31 cellular contexts compared by ENCODE assay signal in genomic region chr18:78920436-78921138, GRCh38. TPM values are rescaled to one million over a fixed set of nuclear protein-coding genes. Genes with fewer than 3 reads are reported as not detected.
"Had no signal": no experiment of that assay in that cellular context is flagged by ENCODE, and none has a peak within 500 bp of the region (broad histone marks: within the 10 kb centered on the region; RNA-seq: fewer than 3 reads in every experiment).

No MANE protein-coding gene starts in this region.

- ATAC-seq: effector memory CD8-positive, alpha-beta T cell; heart right ventricle; left lung; mucosa of descending colon; natural killer cell treated with Interleukin-12 subunit alpha and Interleukin-12 subunit beta and Interleukin-15 and Interleukin-18, amount 100 ng/mL, for 72 hours; stimulated activated memory B cell treated with anti-CD40 and anti-IgM and Interleukin-4, amounts not matched to agents 10 μg/mL and 1 μg/mL and 100 μg/mL, for 72 hours had no signal

- H3K4me1 ChIP-seq: esophagus squamous epithelium, heart right ventricle, left lung, prostate gland, right atrium auricular region, spleen, tibial nerve, upper lobe of left lung, uterus had no signal

- H3K9me3 ChIP-seq: esophagus squamous epithelium, heart right ventricle, left lung, mucosa of descending colon, prostate gland, right atrium auricular region, thoracic aorta, upper lobe of left lung, uterus had no signal

- H3K9me3 Mint-ChIP-seq: natural killer cell treated with Interleukin-12 subunit alpha and Interleukin-12 subunit beta and Interleukin-15 and Interleukin-18, amount 100 ng/mL, for 72 hours had no signal

- H3K36me3 ChIP-seq: esophagus squamous epithelium, heart right ventricle, left lung, prostate gland, right atrium auricular region, spleen, thoracic aorta, tibial nerve, upper lobe of left lung, uterus had no signal

- H3K36me3 Mint-ChIP-seq: mesothelial cell of epicardium; natural killer cell treated with Interleukin-12 subunit alpha and Interleukin-12 subunit beta and Interleukin-15 and Interleukin-18, amount 100 ng/mL, for 72 hours; stimulated activated memory B cell treated with anti-CD40 and anti-IgM and Interleukin-4, amounts not matched to agents 10 μg/mL and 1 μg/mL and 100 μg/mL, for 72 hours had no signal

- H3K4me1 Mint-ChIP-seq: mesothelial cell of epicardium; naive B cell; neural crest cell; stimulated activated memory B cell treated with anti-CD40 and anti-IgM and Interleukin-4, amounts not matched to agents 10 μg/mL and 1 μg/mL and 100 μg/mL, for 72 hours had no signal

- H3K27ac ChIP-seq: esophagus squamous epithelium, heart right ventricle, left lung, prostate gland, right atrium auricular region, skin epidermis, spleen, thoracic aorta, tibial nerve, upper lobe of left lung, uterus had no signal

- H3K27me3 ChIP-seq: right atrium auricular region, tibial nerve, upper lobe of left lung, uterus had no signal

- H3K4me3 ChIP-seq: esophagus squamous epithelium, heart right ventricle, left lung, mucosa of descending colon, prostate gland, right atrium auricular region, skin epidermis, spleen, thoracic aorta, tibial nerve, upper lobe of left lung, uterus had no signal

- FAIRE-seq: endometrium had no signal

- H3K4me3 Mint-ChIP-seq: effector memory CD8-positive, alpha-beta T cell; mesothelial cell of epicardium; naive B cell; natural killer cell treated with Interleukin-12 subunit alpha and Interleukin-12 subunit beta and Interleukin-15 and Interleukin-18, amount 100 ng/mL, for 72 hours; neural crest cell; stimulated activated memory B cell treated with anti-CD40 and anti-IgM and Interleukin-4, amounts not matched to agents 10 μg/mL and 1 μg/mL and 100 μg/mL, for 72 hours; stimulated activated naive CD8-positive, alpha-beta T cell treated with anti-CD3 and anti-CD28 coated beads, Interleukin-15, Interleukin-2, amounts not matched to agents 100 ng/mL and 50 ng/mL, for 24 hours had no signal

- DNase-seq: cortex of kidney; effector memory CD8-positive, alpha-beta T cell; erythroblast; esophagus squamous epithelium; foreskin melanocyte; glutamatergic neuron; heart right ventricle; hippocampal formation; islet precursor cell; left lung; mesenchymal stem cell; mucosa of descending colon; naive B cell; spleen; stimulated activated CD4-positive, alpha-beta T cell treated with anti-CD3 and anti-CD28 coated beads, Interleukin-4, amount 100 ng/mL, for 4 hours; upper lobe of left lung; uterus had no signal

RNA-seq across cellular contexts. Expression of gene SALL3, which starts 59.0 kb away (rescaled TPM):
- total RNA-seq: dermis microvascular lymphatic vessel endothelial cell; esophagus squamous epithelium; left lung; lung microvascular endothelial cell; mucosa of descending colon; natural killer cell treated with Interleukin-12 subunit alpha and Interleukin-12 subunit beta and Interleukin-15 and Interleukin-18, amount 100 ng/mL, for 72 hours; osteocyte; spleen; thoracic aorta; tibial nerve had no signal
- polyA plus RNA-seq: spleen had no signal
